ENCODE assay signal across 27 cellular contexts in genomic region chr9:20740304-20740703, GRCh38.
"Had no signal": no experiment of that assay in that cellular context is flagged by ENCODE, and none has a peak within 500 bp of the region (broad histone marks: within the 10 kb centered on the region; RNA-seq: fewer than 3 reads in every experiment).

No MANE protein-coding gene starts in this region.

- H3K4me3 ChIP-seq: ascending aorta, MG63, Peyer's patch, SJCRH30 had no signal

- H3K4me3 Mint-ChIP-seq: activated naive CD4-positive, alpha-beta T cell treated with anti-CD3 and anti-CD28 coated beads for 36 hours; brain; WTC11 had no signal

- H3K9ac ChIP-seq: SK-N-SH had no signal

- DNase-seq: activated CD4-positive, alpha-beta T cell treated with anti-CD3 and anti-CD28 coated beads for 48 hours; activated CD4-positive, alpha-beta T cell treated with anti-CD3 and anti-CD28 coated beads, Interleukin-2, amount 50 U/mL, for 4 hours; activated CD4-positive, CD25-positive, alpha-beta regulatory T cell treated with anti-CD3 and anti-CD28 coated beads, Interleukin-2, amount 50 U/mL, for 72 hours; activated CD8-positive, alpha-beta memory T cell treated with anti-CD3 and anti-CD28 coated beads for 24 hours; activated gamma-delta T cell; activated naive CD4-positive, alpha-beta T cell treated with anti-CD3 and anti-CD28 coated beads for 36 hours; amniotic stem cell; MG63; MV-4-11; NCI-H1092 treated with DMSO at 0.1 percent for 48 hours; NCI-H1417 treated with DMSO at 0.1 percent for 48 hours; NCI-H1694; NCI-H2029; NCI-H345; NCI-H510A; NCI-H526 treated with DMSO at 0.1 percent for 48 hours; NK-92 treated with Interleukin-12 subunit alpha and Interleukin-12 subunit beta, amount 100 ng/mL, for 24 hours; OCI-M1; Peyer's patch; Right ventricle myocardium superior; SJCRH30; SK-N-SH; T-helper 1 cell had no signal

- H3K27me3 ChIP-seq: ascending aorta, MG63, Peyer's patch, SJCRH30 had no signal

- H3K4me1 ChIP-seq: ascending aorta, Peyer's patch, SJCRH30 had no signal

- ATAC-seq: WTC11 had no signal

- H3K27ac Mint-ChIP-seq: activated naive CD4-positive, alpha-beta T cell treated with anti-CD3 and anti-CD28 coated beads for 36 hours; brain; WTC11 had no signal

- H3K27ac ChIP-seq: ascending aorta, Peyer's patch, RWPE1, SJCRH30 had no signal

- H3K27me3 Mint-ChIP-seq: brain had no signal

- H3K4me2 ChIP-seq: SK-N-SH had no signal

- H3K9me3 ChIP-seq: ascending aorta, MG63, Peyer's patch, SJCRH30, SK-N-SH had no signal

- H3K9me3 Mint-ChIP-seq: activated naive CD4-positive, alpha-beta T cell treated with anti-CD3 and anti-CD28 coated beads for 36 hours; brain; WTC11 had no signal

- H3K36me3 ChIP-seq: Peyer's patch had no signal
